ENCODE assay signal across 1 cellular context in genomic region chr16:57471852-57472664, GRCh38.
TF ChIP-seq lines count a peak whose summit lies in the region.

No MANE protein-coding gene starts in this region.

TF ChIP-seq in HepG2, 621 proteins besides CTCF, POLR2A, EP300 and RAD21 (continued from another document and continues in another):
- TF ChIP-seq ATF2 (CRISPR knock-in tag; IDR thresholded peaks at IDR 0.05) (no peak; the same call in 1 of the 2 replicates), IKZF4 (CRISPR knock-in tag; IDR thresholded peaks at IDR 0.05; ENCODE audit: borderline replicate concordance, low read depth, not compliant biosample characterization) (no peak), KLF9 (CRISPR knock-in tag; IDR thresholded peaks at IDR 0.05; ENCODE audit: low read depth) (no peak), JUND (CRISPR knock-in tag; IDR thresholded peaks at IDR 0.05) (peak; percentile 69), SMARCE1 (IDR thresholded peaks at IDR 0.05; ENCODE audit: borderline replicate concordance) (no peak), ZNF644 (CRISPR knock-in tag; IDR thresholded peaks at IDR 0.05; ENCODE audit: low read depth) (peak; percentile 78), ZBTB8A (CRISPR knock-in tag; IDR thresholded peaks at IDR 0.05; ENCODE audit: borderline replicate concordance, low read depth) (no peak), HOXA3 (CRISPR knock-in tag; IDR thresholded peaks at IDR 0.05) (peak; percentile 80; the same call in 1 of the 2 replicates), IRF1 (CRISPR knock-in tag; IDR thresholded peaks at IDR 0.05; ENCODE audit: low read depth) (no peak), ZNF441 (CRISPR knock-in tag; IDR thresholded peaks at IDR 0.05; ENCODE audit: borderline replicate concordance) (peak; percentile 39; the same call in 1 of the 2 replicates), ZFP82 (CRISPR knock-in tag; IDR thresholded peaks at IDR 0.05; ENCODE audit: borderline replicate concordance) (no peak), FOSL1 (CRISPR knock-in tag; IDR thresholded peaks at IDR 0.05; ENCODE audit: borderline replicate concordance) (no peak), GPN1 (CRISPR knock-in tag; IDR thresholded peaks at IDR 0.05; ENCODE audit: borderline replicate concordance) (no peak), ARID5B (CRISPR knock-in tag; IDR thresholded peaks at IDR 0.05) (peak; percentile 87), ZBTB10 (CRISPR knock-in tag; IDR thresholded peaks at IDR 0.05; ENCODE audit: borderline replicate concordance) (0 out of 2 replicates have a peak, but pooled peaks have one; percentile 62), TERF1 (CRISPR knock-in tag; IDR thresholded peaks at IDR 0.05) (no peak), DZIP1 (CRISPR knock-in tag; IDR thresholded peaks at IDR 0.05) (no peak), ZNF432 (CRISPR knock-in tag; IDR thresholded peaks at IDR 0.05; ENCODE audit: borderline replicate concordance) (no peak), GLI4 (CRISPR knock-in tag; IDR thresholded peaks at IDR 0.05; ENCODE audit: borderline replicate concordance) (0 out of 2 replicates have a peak, but pooled peaks have one; percentile 82), TOPORS (CRISPR knock-in tag; IDR thresholded peaks at IDR 0.05) (no peak), ARID3A (IDR thresholded peaks at IDR 0.05; ENCODE audit: low read depth, low read length) (no peak), ZNF574 (CRISPR knock-in tag; IDR thresholded peaks at IDR 0.05) (peak; percentile 81), CCAR2 (optimal IDR thresholded peaks at IDR 0.05; ENCODE audit: low read depth, low read length) (no peak), TRIM24 (CRISPR knock-in tag; IDR thresholded peaks at IDR 0.05) (no peak), BHLHE40 (IDR thresholded peaks at IDR 0.05; ENCODE audit: low read length) (peak; percentile 55), GRHL1 (CRISPR knock-in tag; conservative IDR thresholded peaks at IDR 0.05) (no peak), ZNF552 (CRISPR knock-in tag; IDR thresholded peaks at IDR 0.05; ENCODE audit: borderline replicate concordance) (no peak), ZNF501 (CRISPR knock-in tag; IDR thresholded peaks at IDR 0.05) (peak; percentile 65), ZNF816 (CRISPR knock-in tag; IDR thresholded peaks at IDR 0.05; ENCODE audit: borderline replicate concordance) (no peak), TIGD3 (CRISPR knock-in tag; IDR thresholded peaks at IDR 0.05; ENCODE audit: borderline replicate concordance) (no peak), SAP130 (CRISPR knock-in tag; IDR thresholded peaks at IDR 0.05; ENCODE audit: low read depth) (peak; percentile 91), DPF2 (CRISPR knock-in tag; IDR thresholded peaks at IDR 0.05; ENCODE audit: borderline replicate concordance, low read depth) (peak; percentile 65; the same call in 1 of the 2 replicates), ZBTB26 (CRISPR knock-in tag; IDR thresholded peaks at IDR 0.05; ENCODE audit: borderline replicate concordance) (no peak; the same call in 1 of the 2 replicates)
